Comparison of ENCODE assay signal across 4 cellular contexts in genomic region chr11:33931739-33932366, GRCh38. TPM values are rescaled to one million over a fixed set of nuclear protein-coding genes. Genes with fewer than 3 reads are reported as not detected.
"Had no signal": no experiment of that assay in that cellular context is flagged by ENCODE, and none has a peak within 500 bp of the region (broad histone marks: within the 10 kb centered on the region; RNA-seq: fewer than 3 reads in every experiment).

No MANE protein-coding gene starts in this region.

RNA-seq across cellular contexts. Expression of gene LMO2, which starts 40.0 kb away (rescaled TPM):
- total RNA-seq: activated CD4-positive, alpha-beta T cell treated with anti-CD3 and anti-CD28 coated beads for 36 hours; activated CD8-positive, alpha-beta memory T cell treated with anti-CD3 and anti-CD28 coated beads, Interleukin-2, amount 10 ng/mL, durations not matched to agents 7 days and 5 days; activated CD8-positive, alpha-beta T cell treated with anti-CD3 and anti-CD28 coated beads, Interleukin-2, amount 10 ng/mL, durations not matched to agents 7 days and 5 days; activated naive CD4-positive, alpha-beta T cell treated with anti-CD3 and anti-CD28 coated beads, Interleukin-2, amount 50 U/mL, for 72 hours had no signal
